17 cellular contexts compared by ENCODE assay signal in genomic region chr3:38190481-38190881, GRCh38.
"Had no signal": no experiment of that assay in that cellular context is flagged by ENCODE, and none has a peak within 500 bp of the region (broad histone marks: within the 10 kb centered on the region; RNA-seq: fewer than 3 reads in every experiment).

No MANE protein-coding gene starts in this region.

- DNase-seq: activated CD4-positive, alpha-beta T cell treated with anti-CD3 and anti-CD28 coated beads, Interleukin-2, amount 50 U/mL, for 1 hour; activated CD8-positive, alpha-beta memory T cell treated with anti-CD3 and anti-CD28 coated beads, Interleukin-2, amount 50 U/mL, for 4 hours; activated gamma-delta T cell; effector memory CD4-positive, alpha-beta T cell; glutamatergic neuron; immature natural killer cell; left colon; naive thymus-derived CD4-positive, alpha-beta T cell; occipital lobe; right lobe of liver; Right ventricle myocardium superior; spleen; stimulated activated CD4-positive, alpha-beta T cell treated with anti-CD3 and anti-CD28 coated beads, Interleukin-1b, Interleukin-23, amount 100 ng/mL, for 48 hours; stimulated activated naive B cell treated with anti-CD40 and anti-IgM and Interleukin-4, amounts not matched to agents 10 μg/mL and 1 μg/mL and 100 μg/mL, for 72 hours had no signal

- H3K27me3 Mint-ChIP-seq: central memory CD8-positive, alpha-beta T cell; naive thymus-derived CD4-positive, alpha-beta T cell; stimulated activated naive B cell treated with anti-CD40 and anti-IgM and Interleukin-4, amounts not matched to agents 10 μg/mL and 1 μg/mL and 100 μg/mL, for 72 hours; type B pancreatic cell had no signal

- H3K4me1 Mint-ChIP-seq: stimulated activated naive B cell treated with anti-CD40 and anti-IgM and Interleukin-4, amounts not matched to agents 10 μg/mL and 1 μg/mL and 100 μg/mL, for 72 hours had no signal

- H3K4me3 Mint-ChIP-seq: central memory CD8-positive, alpha-beta T cell; immature natural killer cell; naive thymus-derived CD4-positive, alpha-beta T cell; stimulated activated naive B cell treated with anti-CD40 and anti-IgM and Interleukin-4, amounts not matched to agents 10 μg/mL and 1 μg/mL and 100 μg/mL, for 72 hours; type B pancreatic cell had no signal

- H3K9me3 Mint-ChIP-seq: central memory CD8-positive, alpha-beta T cell had no signal

- ATAC-seq: left colon; naive thymus-derived CD4-positive, alpha-beta T cell; right lobe of liver; SK-N-SH treated with all-trans-retinoic acid at 6 μM for 48 hours; stimulated activated naive B cell treated with anti-CD40 and anti-IgM and Interleukin-4, amounts not matched to agents 10 μg/mL and 1 μg/mL and 100 μg/mL, for 72 hours had no signal

- H3K27ac Mint-ChIP-seq: naive thymus-derived CD4-positive, alpha-beta T cell; stimulated activated naive B cell treated with anti-CD40 and anti-IgM and Interleukin-4, amounts not matched to agents 10 μg/mL and 1 μg/mL and 100 μg/mL, for 72 hours; type B pancreatic cell had no signal
